In the genomic region with DNA sequence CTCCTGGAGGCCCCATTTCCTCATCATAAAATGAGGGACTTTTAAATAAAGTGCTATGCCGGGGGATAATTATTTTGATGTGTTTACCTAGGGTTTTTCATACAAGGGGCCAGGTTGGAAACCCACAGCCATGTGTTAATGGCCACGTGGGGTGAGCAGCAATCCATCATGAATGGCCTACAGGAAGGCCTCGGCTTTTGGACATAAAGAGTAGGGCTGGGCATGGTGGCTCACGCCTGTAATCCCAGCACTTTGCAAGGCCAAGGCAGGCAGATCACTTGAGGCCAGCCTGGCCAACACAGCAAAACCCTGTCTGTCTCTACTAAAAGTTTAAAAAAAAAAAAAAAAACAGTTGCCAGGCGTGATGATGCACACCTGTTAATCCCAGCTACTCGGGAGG, we compare ENCODE assay signal across 24 cellular contexts. TPM values are rescaled to one million over a fixed set of nuclear protein-coding genes. Genes with fewer than 3 reads are reported as not detected.
DNase-seq lines count a peak whose midpoint lies in the region; ATAC-seq, FAIRE-seq and TF ChIP-seq lines count a peak whose summit lies in the region.
"Had no signal": no experiment of that assay in that cellular context is flagged by ENCODE, and none has a peak within 500 bp of the region (broad histone marks: within the 10 kb centered on the region; RNA-seq: fewer than 3 reads in every experiment).

No MANE protein-coding gene starts in this region.

- no TSS peak for BruUV-seq in K562 (replicated peaks; lab: Mats Ljungman, UMichigan)

- no peak for FAIRE-seq in K562 (lab: Jason Lieb, UNC)
- FAIRE-seq: G401.6, HTR-8/SVneo had no signal

- intact Hi-C loops in K562 (cut with micrococcal nuclease) (no loop called here), tibial artery (cut with DNase I; ENCODE audit: low total_unique reads) (no loop called here)

- POLR2A ChIA-PET in K562 (lab: Yijun Ruan, JAX) = interaction anchor here (0.8 to 3.1 kb wide), 2 partner anchors 11 to 27 kb away, joined by 4 to 9 read pairs; no protein-coding TSS in a partner anchor

- H3K9ac ChIP-seq in K562 (ENCODE audit: insufficient read depth in 1 of 2, low read depth in 2 of 2, low read length in 2 of 2) = no peak overlapping the region

- no peaks in the 10 kb centered on the region for H3K4me1 Mint-ChIP-seq in osteocyte (ENCODE audit: unreplicated experiment)
- H3K4me1 Mint-ChIP-seq: B cell had no signal

- H3K4me3 ChIP-seq in K562 (no peak overlapping the region), tibial artery (no peak overlapping the region), tibial nerve (no peak overlapping the region)
- H3K4me3 ChIP-seq: GM23338, HAP-1 had no signal

- H3K9me1 ChIP-seq in K562 (ENCODE audit: control insufficient read depth, insufficient read depth, low read length) = no peaks in the 10 kb centered on the region

- TF ChIP-seq RAD21 in K562 (CRISPR knock-in tag; conservative IDR thresholded peaks at IDR 0.05 in 1 of 2, IDR thresholded peaks at IDR 0.05 in 1 of 2) = no peak

- H3K9me3 ChIP-seq in K562 (replicated peaks; ENCODE audit: control insufficient read depth, insufficient read depth, low read depth, low read length) (peaks cover 4% of the 10 kb centered on the region; the same call in 1 of the 2 replicates), tibial artery (peaks cover 0 to 7% (median 3%) of the 10 kb centered on the region in 3 donors), tibial nerve (peaks cover 0 to 18% (median 0%) of the 10 kb centered on the region in 4 donors)

- no peak for ATAC-seq in K562
- no peak for ATAC-seq in GM19452 (IDR thresholded peaks at IDR 0.05; ENCODE audit: unreplicated experiment)
- ATAC-seq in GM19467 (IDR thresholded peaks at IDR 0.05; ENCODE audit: unreplicated experiment) = no peak
- ATAC-seq: CD8-positive, alpha-beta T cell; GM23338 had no signal

- H3K27me3 Mint-ChIP-seq in osteocyte (ENCODE audit: unreplicated experiment) = no peaks in the 10 kb centered on the region
- H3K27me3 Mint-ChIP-seq: B cell had no signal

- no peak for TF ChIP-seq CTCF in K562 (IDR thresholded peaks at IDR 0.05 in 2 of 3, conservative IDR thresholded peaks at IDR 0.05 in 1 of 3; ENCODE audit: insufficient read depth in 2 of 3, low read depth in 1 of 3, low read length in 3 of 3)
- no peak for TF ChIP-seq CTCF in osteocyte (IDR thresholded peaks at IDR 0.05)
- TF ChIP-seq CTCF in tibial artery (IDR thresholded peaks at IDR 0.05) = no peak
- TF ChIP-seq CTCF in tibial nerve (IDR thresholded peaks at IDR 0.05) = no peak

- CTCF ChIA-PET in K562 (lab: Yijun Ruan, JAX; ENCODE audit: low intra/inter-chr PET ratio) = no interaction called here

- peaks cover 10% of the 10 kb centered on the region; the same call in 1 of the 2 replicates for H4K20me1 ChIP-seq in K562 (replicated peaks; ENCODE audit: control insufficient read depth, insufficient read depth, low read length)

- 9% methylated on average over 6 of the region's 6 CpGs for WGBS in K562 (ENCODE audit: insufficient coverage, low coverage, missing lambda C conversion rate)
- 78 to 81% methylated on average over 6 of the region's 6 CpGs for WGBS in tibial nerve, 2 donors

- peak; percentile 28 for DNase-seq in activated effector memory CD4-positive, alpha-beta T cell treated with anti-CD3 and anti-CD28 coated beads, Interleukin-2, amount 50 U/mL, for 16 hours
- no peak for DNase-seq in activated effector memory CD4-positive, alpha-beta T cell treated with Interleukin-2 at 50 U/mL for 16 hours
- DNase-seq in K562 (ENCODE audit: extremely low read depth in 1 of 4, low spot score in 3 of 4) (no peak), osteocyte (ENCODE audit: extremely low spot score, unreplicated experiment) (peak; percentile 38), tibial artery (peak; percentile 2 to 28), tibial nerve (ENCODE audit: low spot score in 2 of 2) (no peak)
- DNase-seq: HFFc6, KBM-7, NCI-H1105 treated with DMSO at 0.1 percent for 48 hours, NCI-H146, NCI-H1930, NCI-H2107, NCI-H446 treated with DMSO at 0.1 percent for 48 hours, NCI-H526 had no signal

- H3K36me3 ChIP-seq in K562 (ENCODE audit: control insufficient read depth, insufficient read depth, low read length) (no peaks in the 10 kb centered on the region), tibial artery (peaks cover 20 to 66% (median 37%) of the 10 kb centered on the region in 3 donors), tibial nerve (peaks cover 0 to 80% (median 3%) of the 10 kb centered on the region in 3 donors)

- in situ Hi-C loops in K562 (cut with MboI) = no loop called here

- H3K4me1 ChIP-seq in K562 (replicated peaks in 1 of 2; ENCODE audit: control insufficient read depth in 2 of 2, insufficient read depth in 2 of 2, low read length in 2 of 2) (peaks cover 0 to 15% of the 10 kb centered on the region in 2 experiments; a peak in 2 of 5 replicates), tibial artery (no peaks in the 10 kb centered on the region), tibial nerve (no peaks in the 10 kb centered on the region)
- H3K4me1 ChIP-seq: Caco-2, HAP-1 had no signal

- H3K36me3 Mint-ChIP-seq in osteocyte (ENCODE audit: unreplicated experiment) = peaks cover 30% of the 10 kb centered on the region

- no peak for TF ChIP-seq POLR2A in K562 (conservative IDR thresholded peaks at IDR 0.05)
- TF ChIP-seq POLR2A in tibial nerve (IDR thresholded peaks at IDR 0.05) = no peak

- no peak overlapping the region for H3K4me2 ChIP-seq in K562 (ENCODE audit: insufficient read depth, low read length)
- H3K4me2 ChIP-seq: GM23338 had no signal

- no peak overlapping the region for H3K4me3 Mint-ChIP-seq in osteocyte (ENCODE audit: unreplicated experiment)
- H3K4me3 Mint-ChIP-seq: B cell; CD8-positive, alpha-beta T cell; GM23338; HFFc6 had no signal

- H3K27ac Mint-ChIP-seq in osteocyte (ENCODE audit: unreplicated experiment) = no peak overlapping the region
- H3K27ac Mint-ChIP-seq: B cell; CD8-positive, alpha-beta T cell; GM23338; HFFc6 had no signal

- no peaks in the 10 kb centered on the region for H3K79me2 ChIP-seq in K562 (ENCODE audit: control insufficient read depth, insufficient read depth, low read length)

- H2AFZ ChIP-seq in K562 (ENCODE audit: low read depth, low read length) = no peak overlapping the region
- H2AFZ ChIP-seq: GM23338 had no signal

- H3K9me3 Mint-ChIP-seq in osteocyte (ENCODE audit: unreplicated experiment) = peaks cover 8% of the 10 kb centered on the region

- H3K27me3 ChIP-seq in K562 (ENCODE audit: control insufficient read depth in 2 of 2, insufficient read depth in 2 of 2, low read length in 2 of 2) = peaks cover 41 to 47% of the 10 kb centered on the region in 2 experiments
- no peaks in the 10 kb centered on the region for H3K27me3 ChIP-seq in tibial artery
- H3K27me3 ChIP-seq in tibial nerve = no peaks in the 10 kb centered on the region

- H3K27ac ChIP-seq in K562 (ENCODE audit: extremely low read depth, low read depth, low read length) (no peak overlapping the region), tibial artery (no peak overlapping the region), tibial nerve (no peak overlapping the region)
- H3K27ac ChIP-seq: C4-2B had no signal

- no peak for TF ChIP-seq EP300 in K562 (IDR thresholded peaks at IDR 0.05; ENCODE audit: low read length)
- TF ChIP-seq EP300 in tibial nerve (IDR thresholded peaks at IDR 0.05) = no peak

TF ChIP-seq in K562, 482 proteins besides CTCF, POLR2A, EP300 and RAD21 (continues in another document):
- TF ChIP-seq, protein P1, sequence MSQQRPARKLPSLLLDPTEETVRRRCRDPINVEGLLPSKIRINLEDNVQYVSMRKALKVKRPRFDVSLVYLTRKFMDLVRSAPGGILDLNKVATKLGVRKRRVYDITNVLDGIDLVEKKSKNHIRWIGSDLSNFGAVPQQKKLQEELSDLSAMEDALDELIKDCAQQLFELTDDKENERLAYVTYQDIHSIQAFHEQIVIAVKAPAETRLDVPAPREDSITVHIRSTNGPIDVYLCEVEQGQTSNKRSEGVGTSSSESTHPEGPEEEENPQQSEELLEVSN (IDR thresholded peaks at IDR 0.05; ENCODE audit: borderline replicate concordance in 1 of 2, extremely low read depth in 1 of 2, insufficient read depth in 1 of 2, insufficient read length in 1 of 2, low read depth in 1 of 2, low read length in 1 of 2, poor library complexity in 1 of 2, severe bottlenecking in 1 of 2) = no peak
- TF ChIP-seq MEF2D (tag; conservative IDR thresholded peaks at IDR 0.05; ENCODE audit: low read depth) (no peak), SMARCA5 (IDR thresholded peaks at IDR 0.05) (no peak), CCNT2 (IDR thresholded peaks at IDR 0.05; ENCODE audit: borderline replicate concordance, extremely low read depth, insufficient read length, low read depth, low read length) (no peak), STAT5B (CRISPR knock-in tag; IDR thresholded peaks at IDR 0.05) (no peak)
- TF ChIP-seq, protein P2, sequence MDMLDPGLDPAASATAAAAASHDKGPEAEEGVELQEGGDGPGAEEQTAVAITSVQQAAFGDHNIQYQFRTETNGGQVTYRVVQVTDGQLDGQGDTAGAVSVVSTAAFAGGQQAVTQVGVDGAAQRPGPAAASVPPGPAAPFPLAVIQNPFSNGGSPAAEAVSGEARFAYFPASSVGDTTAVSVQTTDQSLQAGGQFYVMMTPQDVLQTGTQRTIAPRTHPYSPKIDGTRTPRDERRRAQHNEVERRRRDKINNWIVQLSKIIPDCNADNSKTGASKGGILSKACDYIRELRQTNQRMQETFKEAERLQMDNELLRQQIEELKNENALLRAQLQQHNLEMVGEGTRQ (CRISPR knock-in tag; IDR thresholded peaks at IDR 0.05) = 0 out of 2 replicates have a peak, but pooled peaks have one; percentile 27

RNA-seq across cellular contexts. Expression of a gene that starts 40.3 kb away (rescaled TPM):
- 28.0 and 31.3 TPM in 2 replicates for total RNA-seq in K562 (2011; cell fraction: chromatin; rRNA removed; ENCODE audit: low replicate concordance)
- total RNA-seq in K562 (2011; cell fraction: nucleolus; rRNA removed) = 15.3 and 17.1 TPM in 2 replicates
- 20.8 and 27.1 TPM in 2 replicates for total RNA-seq in K562 (2011; cell fraction: nucleoplasm; rRNA removed)
- total RNA-seq in K562 (2014; rRNA removed) (6.1 and 7.8 TPM in 2 replicates), K562 (2014; rRNA removed; fragmentation: Illumina TruSeq; extraction: Trizol) (5.2 and 5.6 TPM in 2 replicates), K562 (2015; rRNA removed; fragmentation: Illumina TruSeq; extraction: Trizol) (6.5 and 6.6 TPM in 2 replicates), K562 (2021) (9.8 and 10.0 TPM in 2 replicates), osteocyte (26.2 and 28.1 TPM in 2 replicates), tibial nerve (10 to 100 TPM in 3 of 4 donors, 1 to 10 TPM in 1; 9.2 to 15.9 (median 14.3) TPM)
- polyA plus RNA-seq in K562 (2011; rRNA removed) (13.2 and 14.5 TPM in 2 replicates), K562 (2014; fragmentation: Illumina TruSeq; extraction: Trizol) (8.7 and 8.8 TPM in 2 replicates), K562 (2014; fragmentation: Nextera tagmentation; extraction: Ambion mirVana) (1 to 10 TPM; 1.4 to 1.8 TPM), K562 (2014; rRNA removed) (6.2 and 6.3 TPM in 2 replicates)
- polyA plus RNA-seq in K562 (2011; cell fraction: cytosol; rRNA removed) = 10.5 and 17.4 TPM in 2 replicates
- 10.3 and 11.5 TPM in 2 replicates for polyA plus RNA-seq in K562 (2011; cell fraction: nucleus; rRNA removed)
- 7.7 and 9.3 TPM in 2 replicates for polyA plus RNA-seq in K562 (2012)
- 14.5 and 17.2 TPM in 2 replicates for polyA minus RNA-seq in K562 (2011; rRNA and poly(A)+ RNA removed)
- polyA minus RNA-seq in K562 (2011; cell fraction: cytosol; rRNA and poly(A)+ RNA removed) = 9.0 and 11.2 TPM in 2 replicates
- 7.8 and 14.0 TPM in 2 replicates for polyA minus RNA-seq in K562 (2011; cell fraction: nucleus; rRNA and poly(A)+ RNA removed)

Comparison
In these comparisons a context has a peak if more than half of its experiments do, and no peak if none do; other contexts are left out.
1. DNase-seq: peak in activated effector memory CD4-positive, alpha-beta T cell treated with anti-CD3 and anti-CD28 coated beads, Interleukin-2, amount 50 U/mL, for 16 hours (single experiment), osteocyte (single experiment) and tibial artery (2 of 2); none in activated effector memory CD4-positive, alpha-beta T cell treated with Interleukin-2 at 50 U/mL for 16 hours (single experiment), K562 (0 of 4) and tibial nerve (0 of 2).